In the genomic region with DNA sequence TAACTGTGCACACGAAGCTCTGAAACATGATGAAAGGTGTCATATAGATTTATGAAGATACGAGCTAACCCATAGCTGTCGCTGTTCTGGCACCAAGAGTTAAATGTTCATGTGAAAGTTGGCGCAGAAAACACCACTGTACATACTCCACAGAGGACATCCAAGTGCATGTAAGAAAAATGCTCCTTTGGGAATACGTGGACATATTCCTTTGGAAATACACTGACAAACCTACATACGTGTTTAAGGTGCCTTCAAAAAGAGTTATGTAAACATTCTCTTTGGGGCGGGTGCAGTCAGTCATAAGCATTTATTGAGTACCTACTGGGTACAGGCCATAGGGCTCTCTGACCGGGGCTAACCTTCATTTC, we compare ENCODE assay signal across 8 cellular contexts. TPM values are rescaled to one million over a fixed set of nuclear protein-coding genes. Genes with fewer than 3 reads are reported as not detected.
DNase-seq lines count a peak whose midpoint lies in the region; ATAC-seq and TF ChIP-seq lines count a peak whose summit lies in the region.

No MANE protein-coding gene starts in this region.

- H3K9me3 ChIP-seq in heart left ventricle (no peaks in the 10 kb centered on the region), breast epithelium (no peaks in the 10 kb centered on the region), liver (ENCODE audit: control insufficient read depth in 4 of 4, low read length in 3 of 4) (no peaks in the 10 kb centered on the region), transverse colon (no peaks in the 10 kb centered on the region)

- TF ChIP-seq CTCF in heart left ventricle (IDR thresholded peaks at IDR 0.05) (no peak), breast epithelium (IDR thresholded peaks at IDR 0.05) (no peak), liver (IDR thresholded peaks at IDR 0.05; ENCODE audit: low read depth, low read length, missing input control) (no peak), transverse colon (IDR thresholded peaks at IDR 0.05) (no peak)

- H3K27me3 ChIP-seq in heart left ventricle (no peaks in the 10 kb centered on the region), breast epithelium (no peaks in the 10 kb centered on the region), liver (ENCODE audit: control insufficient read depth in 4 of 4, insufficient read depth in 4 of 4, low read length in 3 of 4) (no peaks in the 10 kb centered on the region), transverse colon (no peaks in the 10 kb centered on the region)

- DNase-seq in heart left ventricle (no peak), left cardiac atrium (no peak), NCI-H82 treated with DMSO at 0.1 percent for 48 hours (lab: John Stamatoyannopoulos, UW; ENCODE audit: unreplicated experiment) (peak; percentile 21), breast epithelium (ENCODE audit: low spot score in 2 of 2) (no peak), transverse colon (no peak)

- 4 to 7% (median 5%) methylated on average over 8 of the region's 8 CpGs for WGBS in heart left ventricle, 4 donors
- 7% methylated on average over 8 of the region's 8 CpGs for WGBS in liver
- 4 to 8% methylated on average over 5 to 8 of the region's 8 CpGs for WGBS in transverse colon (ENCODE audit: low coverage in 1 of 2), 2 donors

- H3K36me3 ChIP-seq in heart left ventricle (no peaks in the 10 kb centered on the region), breast epithelium (no peaks in the 10 kb centered on the region), liver (ENCODE audit: control insufficient read depth in 4 of 4, insufficient read depth in 3 of 4, low read depth in 1 of 4, low read length in 3 of 4) (no peaks in the 10 kb centered on the region), transverse colon (no peaks in the 10 kb centered on the region)

- ATAC-seq in heart left ventricle, result no peak
- ATAC-seq in left cardiac atrium, result no peak
- ATAC-seq in GM21423 (IDR thresholded peaks at IDR 0.05; ENCODE audit: unreplicated experiment), result no peak
- ATAC-seq in GM18520 (IDR thresholded peaks at IDR 0.05; ENCODE audit: unreplicated experiment), result no peak

- intact Hi-C loops in heart left ventricle (cut with DNase I) (loop anchor here in 9 of 10 donors (2.0 to 10.0 kb wide), 15 partner anchors 56 to 498 kb away; no protein-coding TSS in a partner anchor), left cardiac atrium (cut with DNase I) (loop anchor here (5.0 to 10.0 kb wide), 6 partner anchors 54 to 248 kb away; no protein-coding TSS in a partner anchor), breast epithelium (cut with DNase I; ENCODE audit: low total_unique reads) (loop anchor here (5.0 to 10.0 kb wide), 3 partner anchors 54 to 248 kb away; no protein-coding TSS in a partner anchor), transverse colon (cut with DNase I; ENCODE audit: low total_unique reads) (loop anchor here (1.0 to 5.0 kb wide), 2 partner anchors 83 to 246 kb away; no protein-coding TSS in a partner anchor)

- no peak for TF ChIP-seq POLR2A in heart left ventricle (IDR thresholded peaks at IDR 0.05)
- no peak for TF ChIP-seq POLR2A in breast epithelium (IDR thresholded peaks at IDR 0.05)
- TF ChIP-seq POLR2A in transverse colon (IDR thresholded peaks at IDR 0.05), result no peak

- no peak for TF ChIP-seq EP300 in transverse colon (IDR thresholded peaks at IDR 0.05; ENCODE audit: low read depth)

- H3K4me3 ChIP-seq in heart left ventricle (peak overlapping the region; percentile 61 to 97 (median 80)), breast epithelium (peak overlapping the region; percentile 84 to 97 (median 87)), liver (ENCODE audit: low read depth in 1 of 3, low read length in 3 of 3) (peak overlapping the region; percentile 65 to 99 (median 88)), transverse colon (peak overlapping the region; percentile 34 to 99 (median 87))

- in situ Hi-C loops in transverse colon (cut with MboI; ENCODE audit: low pct_ligation_motif_present in 1 of 4, low pct_unique_long_range_greater_than_20kb in 1 of 4, low sequenced_read_pairs in 3 of 4), result no loop called here

- peak overlapping the region; percentile 77 to 82 for H3K9ac ChIP-seq in liver (ENCODE audit: low read depth in 1 of 2, low read length in 2 of 2)

- peak; percentile 25 to 40 for TF ChIP-seq RAD21 in liver (IDR thresholded peaks at IDR 0.05)

- H3K4me1 ChIP-seq in heart left ventricle (peaks cover 0 to 41% (median 28%) of the 10 kb centered on the region in 12 donors), breast epithelium (peaks cover 0 to 5% of the 10 kb centered on the region in 2 donors), liver (ENCODE audit: control insufficient read depth in 4 of 4, insufficient read depth in 4 of 4, low read length in 3 of 4) (peaks cover 1 to 27% (median 15%) of the 10 kb centered on the region in 4 donors), transverse colon (peaks cover 6 to 33% (median 25%) of the 10 kb centered on the region in 4 donors)

- peak overlapping the region; percentile 95 to 99 (median 98) for H3K27ac ChIP-seq in heart left ventricle
- peak overlapping the region; percentile 98 to 100 for H3K27ac ChIP-seq in breast epithelium
- peak overlapping the region; percentile 98 for H3K27ac ChIP-seq in liver (ENCODE audit: low read depth in 1 of 2, low read length in 2 of 2)
- peak overlapping the region; percentile 99 to 100 (median 99) for H3K27ac ChIP-seq in transverse colon

TF ChIP-seq in liver, 16 proteins besides CTCF, POLR2A, EP300 and RAD21:
- TF ChIP-seq FOXA2 (IDR thresholded peaks at IDR 0.05) (peak; percentile 10), FOXA1 (IDR thresholded peaks at IDR 0.05) (no peak)

RNA-seq across cellular contexts. Expression of a gene that starts 0.7 kb away (rescaled TPM):
- total RNA-seq in heart left ventricle (10 to 100 TPM; 34.3 to 76.1 (median 53.9) TPM), left cardiac atrium (10 to 100 TPM; 45.4 to 48.0 TPM), breast epithelium (100 to 1,000 TPM in 2 of 3 donors, 10 to 100 TPM in 1; 99.9 to 205 (median 131) TPM), liver (10 to 100 TPM; 34.9 to 49.0 TPM), transverse colon (100 to 1,000 TPM in 2 of 4 donors, 10 to 100 TPM in 2; 87.1 to 194 (median 115) TPM)
- polyA plus RNA-seq in heart left ventricle (10 to 100 TPM; 15.3 to 24.0 TPM), liver (10 to 100 TPM in 1 of 2 donors, 1 to 10 TPM in 1; 7.0 to 13.5 TPM)
